In genomic region chr4:56433280-56433679, GRCh38 we compare ENCODE assay signal across 12 cellular contexts. TPM values are rescaled to one million over a fixed set of nuclear protein-coding genes. Genes with fewer than 3 reads are reported as not detected.
DNase-seq lines count a peak whose midpoint lies in the region; ATAC-seq and TF ChIP-seq lines count a peak whose summit lies in the region.
"Had no signal": no experiment of that assay in that cellular context is flagged by ENCODE, and none has a peak within 500 bp of the region (broad histone marks: within the 10 kb centered on the region; RNA-seq: fewer than 3 reads in every experiment).

No MANE protein-coding gene starts in this region.

- no peaks in the 10 kb centered on the region for H3K9me3 ChIP-seq in CD4-positive, alpha-beta T cell (ENCODE audit: control insufficient read depth, low read length)
- no peaks in the 10 kb centered on the region for H3K9me3 ChIP-seq in HEK293 (ENCODE audit: control insufficient read depth, insufficient read depth, low read depth, low read length)
- H3K9me3 ChIP-seq: mucosa of descending colon, spleen had no signal

- no peak for ATAC-seq in CD4-positive, alpha-beta T cell (ENCODE audit: poor library complexity)
- ATAC-seq in activated CD8-positive, alpha-beta T cell treated with anti-CD3 and anti-CD28 coated beads for 36 hours, result no peak
- ATAC-seq in HG02970 (IDR thresholded peaks at IDR 0.05; ENCODE audit: low FRiP score, unreplicated experiment) (no peak), HG03432 (IDR thresholded peaks at IDR 0.05; ENCODE audit: unreplicated experiment) (no peak), HG02938 (IDR thresholded peaks at IDR 0.05; ENCODE audit: unreplicated experiment) (no peak), GM19023 (IDR thresholded peaks at IDR 0.05; ENCODE audit: unreplicated experiment) (no peak)
- ATAC-seq: mucosa of descending colon had no signal

- peak overlapping the region; percentile 86 for H3K9ac ChIP-seq in mesendoderm (ENCODE audit: low read length)

- H2AK5ac ChIP-seq in mesendoderm (ENCODE audit: low read length), result no peak overlapping the region

- no peaks in the 10 kb centered on the region for H3K36me3 ChIP-seq in HEK293 (ENCODE audit: control insufficient read depth in 2 of 2, insufficient read depth in 1 of 2, low read length in 2 of 2)
- no peaks in the 10 kb centered on the region for H3K36me3 ChIP-seq in mesendoderm (ENCODE audit: control insufficient read depth, insufficient read depth, low read length)
- H3K36me3 ChIP-seq: spleen had no signal

- no peak for TF ChIP-seq CTCF in CD4-positive, alpha-beta T cell (IDR thresholded peaks at IDR 0.05)
- no peak for TF ChIP-seq CTCF in HEK293 (tag by site-specific recombination; IDR thresholded peaks at IDR 0.05)
- TF ChIP-seq CTCF in activated CD8-positive, alpha-beta T cell treated with anti-CD3 and anti-CD28 coated beads for 36 hours (IDR thresholded peaks at IDR 0.05), result no peak

- no peak overlapping the region for H3K4ac ChIP-seq in mesendoderm (ENCODE audit: low read depth, low read length)

- POLR2A ChIA-PET in CD4-positive, alpha-beta T cell (lab: Charles Lee), result no interaction called here
- POLR2A ChIA-PET in HEK293 (lab: Yijun Ruan, JAX), result interaction anchor here (0.7 to 3.9 kb wide), 2 partner anchors 26 to 46 kb away, joined by 4 to 52 read pairs; partner anchors contain the start of gene AASDH
- POLR2A ChIA-PET in activated CD8-positive, alpha-beta T cell treated with anti-CD3 and anti-CD28 coated beads for 36 hours (lab: Charles Lee), result interaction anchor here (0.7 to 5.3 kb wide), 4 partner anchors 10 to 49 kb away, joined by 3 to 51 read pairs (median 4); partner anchors contain the start of gene AASDH

- no peak overlapping the region for H2BK5ac ChIP-seq in mesendoderm (ENCODE audit: low read length)

- H3K4me1 ChIP-seq in HEK293 (ENCODE audit: control insufficient read depth, insufficient read depth, low read length), result 0 out of 2 replicates have a peak, but pooled peaks cover 4% of the 10 kb centered on the region
- H3K4me1 ChIP-seq in mesendoderm (ENCODE audit: control insufficient read depth, low read depth, low read length), result peaks cover 2% of the 10 kb centered on the region

- no peaks in the 10 kb centered on the region for H3K9me3 Mint-ChIP-seq in CD4-positive, alpha-beta T cell
- no peaks in the 10 kb centered on the region for H3K9me3 Mint-ChIP-seq in activated CD8-positive, alpha-beta T cell treated with anti-CD3 and anti-CD28 coated beads for 36 hours

- no peaks in the 10 kb centered on the region for H3K27me3 Mint-ChIP-seq in CD4-positive, alpha-beta T cell
- H3K27me3 Mint-ChIP-seq in activated CD8-positive, alpha-beta T cell treated with anti-CD3 and anti-CD28 coated beads for 36 hours, result no peaks in the 10 kb centered on the region

- peaks cover 26% of the 10 kb centered on the region for H3K4me1 Mint-ChIP-seq in CD4-positive, alpha-beta T cell (ENCODE audit: low read depth)
- H3K4me1 Mint-ChIP-seq in activated CD8-positive, alpha-beta T cell treated with anti-CD3 and anti-CD28 coated beads for 36 hours (ENCODE audit: low read depth), result peaks cover 46% of the 10 kb centered on the region

- H3K18ac ChIP-seq in mesendoderm (ENCODE audit: low read length), result no peak overlapping the region

- H3K23ac ChIP-seq in mesendoderm (ENCODE audit: low read length), result no peak overlapping the region

- DNase-seq in CD4-positive, alpha-beta T cell, result no peak
- DNase-seq in activated CD8-positive, alpha-beta T cell treated with anti-CD3 and anti-CD28 coated beads for 36 hours, result no peak
- DNase-seq in mesendoderm, result no peak
- DNase-seq: DMS 273 treated with DMSO at 0.1 percent for 48 hours, mucosa of descending colon, MV-4-11, spleen had no signal

- CTCF ChIA-PET in CD4-positive, alpha-beta T cell (lab: Charles Lee), result interaction anchor here (0.9 kb wide), 1 partner anchor 403 kb away, joined by 4 read pairs; no protein-coding TSS in a partner anchor
- CTCF ChIA-PET in HEK293 (lab: Yijun Ruan, JAX), result interaction anchor here (0.6 to 3.1 kb wide), 3 partner anchors 9 to 317 kb away, joined by 4 to 16 read pairs (median 4); no protein-coding TSS in a partner anchor
- CTCF ChIA-PET in activated CD8-positive, alpha-beta T cell treated with anti-CD3 and anti-CD28 coated beads for 36 hours (lab: Charles Lee), result interaction anchor here (5.6 kb wide), 1 partner anchor 9 kb away, joined by 40 read pairs; no protein-coding TSS in a partner anchor

- no peaks in the 10 kb centered on the region for H3K27me3 ChIP-seq in CD4-positive, alpha-beta T cell (ENCODE audit: control insufficient read depth, insufficient read depth, low read length)
- no peaks in the 10 kb centered on the region for H3K27me3 ChIP-seq in mesendoderm (ENCODE audit: insufficient read depth, low read length, poor library complexity)
- H3K27me3 ChIP-seq: spleen had no signal

- peak overlapping the region; percentile 51 for H3K56ac ChIP-seq in mesendoderm (ENCODE audit: low read length)

- H3K27ac Mint-ChIP-seq in CD4-positive, alpha-beta T cell, result no peak overlapping the region
- H3K27ac Mint-ChIP-seq in activated CD8-positive, alpha-beta T cell treated with anti-CD3 and anti-CD28 coated beads for 36 hours, result no peak overlapping the region

- no peak overlapping the region for H3K4me2 ChIP-seq in mesendoderm (ENCODE audit: low read length)

- H3K4me3 Mint-ChIP-seq in CD4-positive, alpha-beta T cell, result peak overlapping the region; percentile 92
- peak overlapping the region; percentile 89 for H3K4me3 Mint-ChIP-seq in activated CD8-positive, alpha-beta T cell treated with anti-CD3 and anti-CD28 coated beads for 36 hours

- intact Hi-C loops in CD4-positive, alpha-beta T cell (cut with DNase I, micrococcal nuclease), result loop anchor here (10.0 kb wide), 3 partner anchors 472 to 578 kb away; partner anchors contain the start of genes EXOC1 (in 1 of the 2), NOA1 (in 1 of the 2), POLR2B (in 1 of the 2) and REST (in 1 of the 2)
- intact Hi-C loops in activated CD8-positive, alpha-beta T cell treated with anti-CD3 and anti-CD28 coated beads for 36 hours (cut with micrococcal nuclease), result no loop called here

- H3K36me3 Mint-ChIP-seq in CD4-positive, alpha-beta T cell (ENCODE audit: low read depth), result peaks cover 18% of the 10 kb centered on the region
- H3K36me3 Mint-ChIP-seq in activated CD8-positive, alpha-beta T cell treated with anti-CD3 and anti-CD28 coated beads for 36 hours (ENCODE audit: low read depth), result peaks cover 31% of the 10 kb centered on the region

- H2BK15ac ChIP-seq in mesendoderm (replicated peaks; ENCODE audit: low read depth), result no peak overlapping the region

- H4K8ac ChIP-seq in mesendoderm (ENCODE audit: low read depth, low read length), result no peak overlapping the region

- H3K79me2 ChIP-seq in mesendoderm (ENCODE audit: control insufficient read depth, insufficient read depth, low read length), result peaks cover 70% of the 10 kb centered on the region

- peak overlapping the region; percentile 8 for H2BK120ac ChIP-seq in mesendoderm (ENCODE audit: low read depth, low read length)

- H3K4me3 ChIP-seq in HEK293 (ENCODE audit: low read depth, low read length) (no peak overlapping the region), mesendoderm (ENCODE audit: low read length) (no peak overlapping the region)
- H3K4me3 ChIP-seq: mucosa of descending colon had no signal

- no peak overlapping the region for H4K5ac ChIP-seq in mesendoderm (ENCODE audit: low read length)

- H3K79me1 ChIP-seq in mesendoderm (ENCODE audit: low read length), result no peaks in the 10 kb centered on the region

- no peak overlapping the region for H3K27ac ChIP-seq in CD4-positive, alpha-beta T cell (ENCODE audit: low read depth, low read length)
- H3K27ac ChIP-seq in HEK293 (ENCODE audit: extremely low read depth, low read depth, low read length), result no peak overlapping the region
- H3K27ac ChIP-seq in mesendoderm (ENCODE audit: low read depth, low read length), result no peak overlapping the region
- H3K27ac ChIP-seq: spleen had no signal

TF ChIP-seq in HEK293, 187 proteins besides CTCF, POLR2A, EP300 and RAD21:
- TF ChIP-seq ZNF362 (tag by site-specific recombination; IDR thresholded peaks at IDR 0.05), result peak; percentile 67; the same call in 1 of the 2 replicates
- no peak for TF ChIP-seq ZNF114 (tag by site-specific recombination; IDR thresholded peaks at IDR 0.05)

RNA-seq across cellular contexts. Expression of gene PPAT, which starts 2.1 kb away (rescaled TPM):
- 1 to 10 TPM; 4.7 to 6.3 TPM for total RNA-seq in CD4-positive, alpha-beta T cell
- 10 to 100 TPM; 44.1 to 46.9 TPM for total RNA-seq in activated CD8-positive, alpha-beta T cell treated with anti-CD3 and anti-CD28 coated beads for 36 hours
- polyA plus RNA-seq in mesendoderm (2013, experiment 1 of 2), result 50.7 TPM
- polyA plus RNA-seq in mesendoderm (2013, experiment 2 of 2), result 51.0 TPM

RNA-seq across cellular contexts. Expression of gene PAICS, which starts 2.8 kb away (rescaled TPM):
- 10 to 100 TPM; 18.9 to 19.9 TPM for total RNA-seq in CD4-positive, alpha-beta T cell
- 100 to 1,000 TPM; 436 to 437 TPM for total RNA-seq in activated CD8-positive, alpha-beta T cell treated with anti-CD3 and anti-CD28 coated beads for 36 hours
- polyA plus RNA-seq in mesendoderm (2013, experiment 1 of 2), result 439 TPM
- polyA plus RNA-seq in mesendoderm (2013, experiment 2 of 2), result 436 TPM

RNA-seq across cellular contexts. Expression of gene SRP72, which starts 34.1 kb away (rescaled TPM):
- 100 to 1,000 TPM; 108 to 119 TPM for total RNA-seq in CD4-positive, alpha-beta T cell
- total RNA-seq in activated CD8-positive, alpha-beta T cell treated with anti-CD3 and anti-CD28 coated beads for 36 hours, result 100 to 1,000 TPM; 165 to 176 TPM
- 234 TPM for polyA plus RNA-seq in mesendoderm (2013, experiment 1 of 2)
- polyA plus RNA-seq in mesendoderm (2013, experiment 2 of 2), result 243 TPM

RNA-seq across cellular contexts. Expression of gene AASDH, which starts 46.0 kb away (rescaled TPM):
- 10 to 100 TPM; 10.2 to 10.6 TPM for total RNA-seq in CD4-positive, alpha-beta T cell
- total RNA-seq in activated CD8-positive, alpha-beta T cell treated with anti-CD3 and anti-CD28 coated beads for 36 hours, result 10 to 100 TPM; 14.5 to 14.7 TPM
- 5.0 TPM for polyA plus RNA-seq in mesendoderm (2013, experiment 1 of 2)
- 4.3 TPM for polyA plus RNA-seq in mesendoderm (2013, experiment 2 of 2)

Comparison
In these comparisons a context has a peak if more than half of its experiments do, and no peak if none do; other contexts are left out.
1. RNA of gene PPAT, which starts 2.1 kb away (total RNA-seq): 44.1 to 46.9 TPM in activated CD8-positive, alpha-beta T cell treated with anti-CD3 and anti-CD28 coated beads for 36 hours; 4.7 to 6.3 TPM in CD4-positive, alpha-beta T cell; every median in the first group is over 4 times any median in the second.
2. RNA of gene PAICS, which starts 2.8 kb away (total RNA-seq): 436 to 437 TPM in activated CD8-positive, alpha-beta T cell treated with anti-CD3 and anti-CD28 coated beads for 36 hours; 18.9 to 19.9 TPM in CD4-positive, alpha-beta T cell; every median in the first group is over 10 times any median in the second.